ENCODE assay signal across 8 cellular contexts in the genomic region with DNA sequence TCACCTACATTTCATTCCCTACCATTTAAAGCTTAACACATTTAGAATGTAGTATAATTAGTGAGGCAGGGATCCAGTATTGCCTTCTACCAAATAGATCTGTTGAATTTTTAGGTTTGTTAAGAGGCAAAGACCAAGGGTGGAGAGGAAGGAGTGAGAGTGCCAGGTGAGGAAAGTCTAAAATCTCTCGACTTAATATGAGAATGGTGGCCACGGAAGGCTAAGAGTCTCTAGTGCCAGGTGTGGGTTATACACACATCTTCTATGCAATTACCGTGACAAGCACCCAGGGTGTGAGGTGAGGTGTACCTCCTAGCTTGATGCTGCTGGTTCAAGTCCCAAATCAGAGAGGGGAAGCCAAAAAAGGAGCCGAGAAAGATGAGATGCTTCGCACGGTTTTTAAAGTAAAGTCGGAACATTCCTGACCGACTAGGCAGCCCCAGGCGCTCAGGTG. TPM values are rescaled to one million over a fixed set of nuclear protein-coding genes. Genes with fewer than 3 reads are reported as not detected.
A peak's percentile ranks its signal among the peaks of the same experiment; 100 is the strongest.
DNase-seq lines count a peak whose midpoint lies in the region; ATAC-seq, FAIRE-seq and TF ChIP-seq lines count a peak whose summit lies in the region.

No MANE protein-coding gene starts in this region.

- no peak for FAIRE-seq in small intestine (lab: Jason Lieb, UNC)

- no peaks in the 10 kb centered on the region for H3K36me3 ChIP-seq in small intestine (ENCODE audit: control insufficient read depth in 2 of 2, insufficient read depth in 2 of 2, low read length in 2 of 2)

- WGBS in small intestine, 3 donors, result 3 to 6% (median 4%) methylated on average over 9 of the region's 9 CpGs

- peaks cover 0 to 3% of the 10 kb centered on the region in 2 donors for H3K4me1 ChIP-seq in small intestine (ENCODE audit: control insufficient read depth in 2 of 2, insufficient read depth in 1 of 2, low read depth in 1 of 2, low read length in 1 of 2)

- DNase-seq in foreskin fibroblast (no peak), small intestine (no peak), NOMO-1 (lab: John Stamatoyannopoulos, UW; ENCODE audit: unreplicated experiment in 2 of 2) (no peak), GF-D8 (lab: John Stamatoyannopoulos, UW) (no peak)

- ATAC-seq in GM18867 (IDR thresholded peaks at IDR 0.05; ENCODE audit: unreplicated experiment), result peak; percentile 18
- peak; percentile 1 for ATAC-seq in HG03060 (IDR thresholded peaks at IDR 0.05; ENCODE audit: low read depth, unreplicated experiment)

- H3K27ac ChIP-seq in 22Rv1, result peak overlapping the region; percentile 77
- H3K27ac ChIP-seq in small intestine (ENCODE audit: low read depth in 1 of 2, low read length in 1 of 2), result peak overlapping the region in 1 of 2 donors; percentile 44

- TF ChIP-seq CTCF in 22Rv1 (IDR thresholded peaks at IDR 0.05) (no peak), WI38 (IDR thresholded peaks at IDR 0.05; ENCODE audit: low read depth, low read length) (no peak), foreskin fibroblast (IDR thresholded peaks at IDR 0.05; ENCODE audit: low read depth, low read length) (no peak)

- H3K4me3 ChIP-seq in WI38 (ENCODE audit: low read depth, low read length) (peak overlapping the region; percentile 64), foreskin fibroblast (ENCODE audit: low read depth in 1 of 2, low read length in 2 of 2) (peak overlapping the region; percentile 70 to 88), small intestine (ENCODE audit: low read depth in 1 of 2, low read length in 2 of 2) (peak overlapping the region; percentile 15 to 54)

- H3K9me3 ChIP-seq in small intestine (ENCODE audit: control insufficient read depth, low read depth), result no peaks in the 10 kb centered on the region

- H3K27me3 ChIP-seq in small intestine (ENCODE audit: control insufficient read depth in 2 of 2, insufficient read depth in 2 of 2, low read length in 2 of 2), result no peaks in the 10 kb centered on the region

RNA-seq across cellular contexts. Expression of a gene that starts 0.4 kb away (rescaled TPM):
- polyA plus RNA-seq in small intestine, result under 1 TPM in 2 of 3 donors, not detected in 1; 0.03 to 0.22 TPM

RNA-seq across cellular contexts. Expression of a gene that starts 23.7 kb away (rescaled TPM):
- 100 to 1,000 TPM in 2 of 3 donors, 10 to 100 TPM in 1; 69.4 to 225 (median 133) TPM for polyA plus RNA-seq in small intestine
